ENCODE assay signal across 8 cellular contexts in genomic region chr17:77424585-77425344, GRCh38.
DNase-seq lines count a peak whose midpoint lies in the region; TF ChIP-seq lines count a peak whose summit lies in the region.

No MANE protein-coding gene starts in this region.

- POLR2A ChIA-PET in activated CD4-positive, alpha-beta memory T cell treated with anti-CD3 and anti-CD28 coated beads for 36 hours (lab: Charles Lee): interaction anchor here (1.1 to 1.2 kb wide), 3 partner anchors 15 to 534 kb away, joined by 3 to 4 read pairs (median 3); partner anchors contain the start of gene TNRC6C

- no peak overlapping the region for H3K4me3 Mint-ChIP-seq in activated CD4-positive, alpha-beta memory T cell treated with anti-CD3 and anti-CD28 coated beads for 36 hours

- no peaks in the 10 kb centered on the region for H3K36me3 ChIP-seq in right atrium auricular region

- peak overlapping the region; percentile 77 to 90 for H3K27ac ChIP-seq in right atrium auricular region

- H3K9me3 Mint-ChIP-seq in activated CD4-positive, alpha-beta memory T cell treated with anti-CD3 and anti-CD28 coated beads for 36 hours: no peaks in the 10 kb centered on the region

- H3K4me3 ChIP-seq in right atrium auricular region: no peak overlapping the region

- no peaks in the 10 kb centered on the region for H3K9me3 ChIP-seq in right atrium auricular region

- H3K36me3 Mint-ChIP-seq in activated CD4-positive, alpha-beta memory T cell treated with anti-CD3 and anti-CD28 coated beads for 36 hours: no peaks in the 10 kb centered on the region

- H3K27ac Mint-ChIP-seq in activated CD4-positive, alpha-beta memory T cell treated with anti-CD3 and anti-CD28 coated beads for 36 hours: no peak overlapping the region

- CTCF ChIA-PET in activated CD4-positive, alpha-beta memory T cell treated with anti-CD3 and anti-CD28 coated beads for 36 hours (lab: Charles Lee): interaction anchor here (1.4 to 8.0 kb wide), 3 partner anchors 24 to 94 kb away, joined by 3 to 42 read pairs (median 13); no protein-coding TSS in a partner anchor

- intact Hi-C loops in activated CD4-positive, alpha-beta memory T cell treated with anti-CD3 and anti-CD28 coated beads for 36 hours (cut with micrococcal nuclease): no loop called here

- H3K27me3 ChIP-seq in right atrium auricular region: no peaks in the 10 kb centered on the region

- TF ChIP-seq CTCF in right atrium auricular region (IDR thresholded peaks at IDR 0.05): peak in 1 of 2 donors; percentile 8

- no peaks in the 10 kb centered on the region for H3K27me3 Mint-ChIP-seq in activated CD4-positive, alpha-beta memory T cell treated with anti-CD3 and anti-CD28 coated beads for 36 hours

- H3K4me1 Mint-ChIP-seq in activated CD4-positive, alpha-beta memory T cell treated with anti-CD3 and anti-CD28 coated beads for 36 hours (ENCODE audit: low read depth): peaks cover 71% of the 10 kb centered on the region

- H3K4me1 ChIP-seq in right atrium auricular region: peaks cover 0 to 99% of the 10 kb centered on the region in 2 donors

- DNase-seq in EH (ENCODE audit: low read depth): peak; percentile 94
- peak; percentile 96 for DNase-seq in amniotic epithelial cell (ENCODE audit: low read depth)
- peak; percentile 90 for DNase-seq in right atrium auricular region (ENCODE audit: low spot score)
- peak; percentile 81 for DNase-seq in renal cortical epithelial cell (ENCODE audit: low read depth)
- no peak for DNase-seq in activated T-cell treated with anti-CD3 and anti-CD28 coated beads for 4 hours
- no peak for DNase-seq in SIG-M5 treated with dmso at 0.1 percent for 504 hours (lab: John Stamatoyannopoulos, UW; ENCODE audit: unreplicated experiment)
- no peak for DNase-seq in OCI-M1 (lab: John Stamatoyannopoulos, UW)
- no peak for DNase-seq in activated CD4-positive, alpha-beta memory T cell treated with anti-CD3 and anti-CD28 coated beads for 36 hours

Comparison
In these comparisons a context has a peak if more than half of its experiments do, and no peak if none do; other contexts are left out.
1. DNase-seq: peak in EH (single experiment), amniotic epithelial cell (single experiment), right atrium auricular region (single experiment) and renal cortical epithelial cell (single experiment); none in activated T-cell treated with anti-CD3 and anti-CD28 coated beads for 4 hours (single experiment), SIG-M5 treated with dmso at 0.1 percent for 504 hours (single experiment), OCI-M1 (single experiment) and activated CD4-positive, alpha-beta memory T cell treated with anti-CD3 and anti-CD28 coated beads for 36 hours (single experiment).